Comparison of ENCODE assay signal across 20 cellular contexts in the genomic region with DNA sequence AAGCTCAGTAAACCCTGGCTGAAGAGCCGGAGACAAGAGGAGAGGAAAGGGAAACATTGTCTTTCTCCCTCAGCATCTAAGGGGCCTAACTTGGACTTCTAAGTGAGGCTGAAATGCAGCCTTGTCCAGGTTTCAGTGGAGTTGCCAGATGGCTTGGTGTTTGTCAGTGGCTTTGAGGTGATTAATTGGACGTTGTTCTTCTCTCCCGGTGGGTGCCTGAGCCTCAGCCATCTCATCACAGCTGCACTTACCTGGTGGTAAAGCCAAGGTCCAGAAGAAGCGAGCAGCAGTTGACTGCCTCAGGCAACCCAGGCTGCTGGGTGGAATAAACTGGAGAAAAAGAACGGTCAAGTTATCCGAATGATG.
DNase-seq lines count a peak whose midpoint lies in the region; ATAC-seq and TF ChIP-seq lines count a peak whose summit lies in the region.
"Had no signal": no experiment of that assay in that cellular context is flagged by ENCODE, and none has a peak within 500 bp of the region (broad histone marks: within the 10 kb centered on the region; RNA-seq: fewer than 3 reads in every experiment).

No MANE protein-coding gene starts in this region.

- H3K27me3 ChIP-seq in osteoblast (ENCODE audit: insufficient read depth, low read length) = peaks cover 7% of the 10 kb centered on the region
- H3K27me3 ChIP-seq: BE2C had no signal

- H3K36me3 ChIP-seq in osteoblast (ENCODE audit: insufficient read depth, low read length) = no peaks in the 10 kb centered on the region
- H3K36me3 ChIP-seq: BE2C had no signal

- H3K4me3 ChIP-seq in osteoblast (ENCODE audit: insufficient read depth, low read length) = no peak overlapping the region

- no peaks in the 10 kb centered on the region for H3K79me2 ChIP-seq in osteoblast (ENCODE audit: insufficient read depth, low read length)

- no peaks in the 10 kb centered on the region for H3K9me3 ChIP-seq in osteoblast (ENCODE audit: low read depth, low read length)
- H3K9me3 ChIP-seq: BE2C had no signal

- no peak overlapping the region for H3K4me2 ChIP-seq in osteoblast (ENCODE audit: insufficient read depth, low read length)

- no peak for ATAC-seq in HG02938 (IDR thresholded peaks at IDR 0.05; ENCODE audit: unreplicated experiment)
- no peak for ATAC-seq in GM18502 (IDR thresholded peaks at IDR 0.05; ENCODE audit: poor library complexity, unreplicated experiment)
- ATAC-seq: CD8-positive, alpha-beta T cell had no signal

- peak overlapping the region; percentile 22 for H3K27ac ChIP-seq in osteoblast (ENCODE audit: low read depth, low read length)

- no peak for TF ChIP-seq CTCF in osteoblast (IDR thresholded peaks at IDR 0.05; ENCODE audit: extremely low read depth, low read depth, low read length)

- peaks cover 31% of the 10 kb centered on the region for H3K4me1 ChIP-seq in osteoblast (ENCODE audit: insufficient read depth, low read length)
- H3K4me1 ChIP-seq: BE2C had no signal

- H4K20me1 ChIP-seq in osteoblast (ENCODE audit: insufficient read depth, low read length) = no peaks in the 10 kb centered on the region

- DNase-seq in NCI-H82 (lab: John Stamatoyannopoulos, UW) (peak; percentile 74), NCI-H82 treated with DMSO at 0.1 percent for 48 hours (lab: John Stamatoyannopoulos, UW; ENCODE audit: unreplicated experiment) (no peak), NCI-H146 (lab: John Stamatoyannopoulos, UW) (peak; percentile 55), cerebellar cortex (ENCODE audit: low spot score) (peak; percentile 49), osteoblast (ENCODE audit: insufficient read length, low spot score, missing footprints) (no peak)
- DNase-seq in activated naive CD4-positive, alpha-beta T cell treated with Interleukin-2 at 50 U/mL for 16 hours = no peak
- DNase-seq: 8988T; BE2C; CD8-positive, alpha-beta T cell; H7; NCI-H1048; NCI-H187; NCI-H345; NCI-H526; NK-92 treated with Interleukin-12 subunit alpha and Interleukin-12 subunit beta, amount 100 ng/mL, for 24 hours; OCI-M1; RPMI8226; SW 1271 had no signal

- no peak overlapping the region for H2AFZ ChIP-seq in osteoblast (ENCODE audit: low read length)

Comparison
In these comparisons a context has a peak if more than half of its experiments do, and no peak if none do; other contexts are left out.
1. DNase-seq: peak in NCI-H82 (single experiment), NCI-H146 (single experiment) and cerebellar cortex (single experiment); none in NCI-H82 treated with DMSO at 0.1 percent for 48 hours (single experiment), osteoblast (single experiment) and activated naive CD4-positive, alpha-beta T cell treated with Interleukin-2 at 50 U/mL for 16 hours (single experiment).